ENCODE assay signal across 10 cellular contexts in genomic region chr6:17017416-17017815, GRCh38.
"Had no signal": no experiment of that assay in that cellular context is flagged by ENCODE, and none has a peak within 500 bp of the region (broad histone marks: within the 10 kb centered on the region; RNA-seq: fewer than 3 reads in every experiment).

No MANE protein-coding gene starts in this region.

- H3K9ac ChIP-seq: GM23248, KMS-11 had no signal

- H3K4me3 ChIP-seq: GM23248, HAP-1 had no signal

- H3K4me2 ChIP-seq: KMS-11 had no signal

- H3K27ac ChIP-seq: GM23248, HL-60, KMS-11 had no signal

- H3K4me3 Mint-ChIP-seq: HFFc6 had no signal

- DNase-seq: GM23248, GOT3, H7, HFFc6, KBM-7 had no signal

- H3K9me3 ChIP-seq: HAP-1 had no signal

- ATAC-seq: HCT116 had no signal

- H3K36me3 ChIP-seq: HAP-1 had no signal

- H3K27ac Mint-ChIP-seq: IgD-negative memory B cell had no signal
